ENCODE assay signal across 28 cellular contexts in genomic region chr2:5686068-5686467, GRCh38. TPM values are rescaled to one million over a fixed set of nuclear protein-coding genes. Genes with fewer than 3 reads are reported as not detected.
"Had no signal": no experiment of that assay in that cellular context is flagged by ENCODE, and none has a peak within 500 bp of the region (broad histone marks: within the 10 kb centered on the region; RNA-seq: fewer than 3 reads in every experiment).

No MANE protein-coding gene starts in this region.

- DNase-seq: colonic mucosa; cortex of kidney; effector CD8-positive, alpha-beta T cell; effector memory CD8-positive, alpha-beta T cell; endodermal cell; erythroblast; esophagus squamous epithelium; foreskin fibroblast; foreskin melanocyte; gastrocnemius medialis; glutamatergic neuron; head of caudate nucleus; heart right ventricle; hippocampal formation; left cardiac atrium; left lung; left ventricle myocardium superior; lower lobe of right lung; mesenchymal stem cell; mucosa of descending colon had no signal

- H3K36me3 ChIP-seq: colonic mucosa, esophagus squamous epithelium, gastrocnemius medialis, heart right ventricle, left lung, lower lobe of right lung had no signal

- H3K4me1 ChIP-seq: colonic mucosa, gastrocnemius medialis, heart right ventricle, left lung, lower lobe of right lung had no signal

- ATAC-seq: effector memory CD8-positive, alpha-beta T cell; esophagus mucosa; gastrocnemius medialis; heart right ventricle; left cardiac atrium; left lung; left ventricle myocardium superior; lower lobe of right lung; mucosa of descending colon had no signal

- H3K4me3 ChIP-seq: colonic mucosa, esophagus squamous epithelium, gastrocnemius medialis, heart right ventricle, left lung, lower lobe of right lung, mucosa of descending colon had no signal

- H3K9me3 ChIP-seq: colonic mucosa, esophagus squamous epithelium, gastrocnemius medialis, lower lobe of right lung had no signal

- H3K27ac ChIP-seq: colonic mucosa, epithelial cell of prostate, esophagus squamous epithelium, gastrocnemius medialis, heart right ventricle, left lung, lower lobe of right lung had no signal

- FAIRE-seq: endometrium, islet of Langerhans, keratinocyte had no signal

- H3K27me3 ChIP-seq: colonic mucosa had no signal

RNA-seq across cellular contexts. Expression of gene SOX11, which starts 6.1 kb away (rescaled TPM):
- total RNA-seq: dermis microvascular lymphatic vessel endothelial cell, esophagus mucosa, esophagus squamous epithelium, gastrocnemius medialis, lung microvascular endothelial cell, mesenteric fat pad had no signal
- polyA plus RNA-seq: keratinocyte had no signal
